19 cellular contexts compared by ENCODE assay signal in the genomic region with DNA sequence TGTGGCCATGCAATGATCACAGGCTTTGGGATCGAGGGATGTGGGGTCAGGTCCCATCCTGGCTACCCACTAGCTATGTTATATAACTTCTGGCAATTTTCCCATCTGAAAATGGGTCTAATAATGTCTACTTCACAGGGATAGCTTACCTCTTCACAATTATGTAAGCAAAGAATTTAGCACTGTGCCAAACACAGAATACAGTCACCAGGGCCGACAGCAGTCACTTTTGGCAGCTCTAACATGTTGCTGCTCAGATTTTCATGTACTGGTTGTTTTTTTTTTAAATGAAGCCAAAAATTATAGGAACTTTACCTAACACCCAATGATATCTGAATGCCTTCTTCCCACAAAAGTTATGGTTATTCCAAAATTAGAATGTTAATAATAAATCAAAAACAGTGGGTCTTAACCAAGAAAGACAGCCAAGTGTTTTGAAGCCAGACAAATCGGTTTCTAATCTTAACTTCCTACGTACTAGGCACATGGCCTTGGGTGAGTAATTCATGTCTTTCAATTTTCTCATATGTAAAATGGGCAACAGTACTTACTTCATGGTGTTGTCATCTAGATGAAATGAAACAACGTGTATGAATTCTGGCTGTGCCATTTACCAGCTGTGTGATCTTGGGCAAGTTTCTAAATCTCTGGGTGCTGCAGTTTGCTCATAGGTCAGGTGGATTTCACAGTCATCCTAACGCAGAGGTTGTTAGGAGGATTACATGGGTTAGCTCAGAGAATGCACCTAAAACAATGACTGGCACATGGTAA. TPM values are rescaled to one million over a fixed set of nuclear protein-coding genes. Genes with fewer than 3 reads are reported as not detected.
DNase-seq lines count a peak whose midpoint lies in the region; ATAC-seq, FAIRE-seq and TF ChIP-seq lines count a peak whose summit lies in the region.
"Had no signal": no experiment of that assay in that cellular context is flagged by ENCODE, and none has a peak within 500 bp of the region (broad histone marks: within the 10 kb centered on the region; RNA-seq: fewer than 3 reads in every experiment).

No MANE protein-coding gene starts in this region.

- H3K9me2 ChIP-seq in Loucy (replicated peaks; ENCODE audit: low read depth, low read length): no peaks in the 10 kb centered on the region

- FAIRE-seq in urothelium cell line (lab: Jason Lieb, UNC): no peak
- FAIRE-seq: H1 had no signal

- no peaks in the 10 kb centered on the region for H3K79me2 ChIP-seq in Loucy (ENCODE audit: insufficient read depth, low read length)

- H3K9me3 Mint-ChIP-seq in activated naive CD4-positive, alpha-beta T cell treated with anti-CD3 and anti-CD28 coated beads, Interleukin-2, amount 50 U/mL, for 72 hours: peaks cover 0 to 6% of the 10 kb centered on the region in 2 donors
- H3K9me3 Mint-ChIP-seq: activated naive CD4-positive, alpha-beta T cell treated with anti-CD3 and anti-CD28 coated beads for 36 hours; dendritic cell treated with granulocyte-macrophage colony-stimulating factor and Interleukin-4, amounts not matched to agents 40 ng/mL and 50 ng/mL, for 4 days; T-cell had no signal

- no peak overlapping the region for H3K9ac ChIP-seq in Loucy (ENCODE audit: low read depth, low read length, poor library complexity, severe bottlenecking)

- no peaks in the 10 kb centered on the region for H3K36me3 ChIP-seq in Loucy (ENCODE audit: insufficient read depth, low read length)
- no peaks in the 10 kb centered on the region for H3K36me3 ChIP-seq in tibial artery
- no peaks in the 10 kb centered on the region for H3K36me3 ChIP-seq in SJCRH30
- H3K36me3 ChIP-seq: BE2C, ovary, Peyer's patch had no signal

- no peaks in the 10 kb centered on the region for H4K20me1 ChIP-seq in Loucy (ENCODE audit: insufficient read depth, low read length, poor library complexity, severe bottlenecking)

- no peak overlapping the region for H3K4me3 ChIP-seq in Loucy (ENCODE audit: low read length, poor library complexity, severe bottlenecking)
- H3K4me3 ChIP-seq in epithelial cell of esophagus (ENCODE audit: low read length): no peak overlapping the region
- no peak overlapping the region for H3K4me3 ChIP-seq in tibial artery
- no peak overlapping the region for H3K4me3 ChIP-seq in SJCRH30
- H3K4me3 ChIP-seq: ovary, Peyer's patch had no signal

- H3K27me3 ChIP-seq in Loucy (ENCODE audit: insufficient read depth, low read length, poor library complexity, severe bottlenecking): no peaks in the 10 kb centered on the region
- no peaks in the 10 kb centered on the region for H3K27me3 ChIP-seq in tibial artery
- H3K27me3 ChIP-seq in SJCRH30: no peaks in the 10 kb centered on the region; the same call in 1 of the 2 replicates
- H3K27me3 ChIP-seq: BE2C, ovary, Peyer's patch had no signal

- no peak overlapping the region for H3K4me2 ChIP-seq in Loucy (ENCODE audit: low read depth, low read length, poor library complexity, severe bottlenecking)

- intact Hi-C loops in tibial artery (cut with DNase I; ENCODE audit: low total_unique reads): no loop called here

- H3K36me3 Mint-ChIP-seq in activated naive CD4-positive, alpha-beta T cell treated with anti-CD3 and anti-CD28 coated beads, Interleukin-2, amount 50 U/mL, for 72 hours: peaks cover 0 to 6% of the 10 kb centered on the region in 2 donors
- H3K36me3 Mint-ChIP-seq: T-cell had no signal

- H2AFZ ChIP-seq in Loucy (ENCODE audit: low read length): 0 out of 2 replicates have a peak overlapping the region, but pooled peaks have one; percentile 11

- ATAC-seq in activated naive CD4-positive, alpha-beta T cell treated with anti-CD3 and anti-CD28 coated beads, Interleukin-2, amount 50 U/mL, for 72 hours: peak; percentile 80 to 82
- no peak for ATAC-seq in GM21423 (IDR thresholded peaks at IDR 0.05; ENCODE audit: unreplicated experiment)
- ATAC-seq: T-cell had no signal

- no peak for DNase-seq in activated naive CD4-positive, alpha-beta T cell treated with anti-CD3 and anti-CD28 coated beads, Interleukin-2, amount 50 U/mL, for 72 hours (ENCODE audit: low spot score in 2 of 2)
- no peak for DNase-seq in activated naive CD4-positive, alpha-beta T cell treated with anti-CD3 and anti-CD28 coated beads, Interleukin-2, amount 50 U/mL, for 16 hours
- DNase-seq in epithelial cell of esophagus (ENCODE audit: low read depth) (peak; percentile 59), tibial artery (peak in 1 of 2 donors; percentile 22), urothelium cell line (ENCODE audit: low spot score) (no peak), SJCRH30 (no peak)
- DNase-seq: BE2C, DMS53, midbrain, MV-4-11, NCI-H446 treated with DMSO at 0.1 percent for 48 hours, ovary, Peyer's patch, T-cell had no signal

- H3K27ac ChIP-seq in tibial artery (peak overlapping the region; percentile 68 to 78), SJCRH30 (no peak overlapping the region)

- H3F3A ChIP-seq in Loucy (ENCODE audit: low read depth): no peaks in the 10 kb centered on the region

- TF ChIP-seq CTCF in Loucy (conservative IDR thresholded peaks at IDR 0.05; ENCODE audit: low read length) (no peak), epithelial cell of esophagus (IDR thresholded peaks at IDR 0.05; ENCODE audit: insufficient read depth, low read depth, low read length, missing control alignments) (no peak), tibial artery (IDR thresholded peaks at IDR 0.05) (peak in 1 of 2 experiments; percentile 9)

- no peaks in the 10 kb centered on the region for H3K4me1 ChIP-seq in Loucy (ENCODE audit: insufficient read depth, low read length, poor library complexity, severe bottlenecking)
- H3K4me1 ChIP-seq in tibial artery: peaks cover 0 to 53% (median 26%) of the 10 kb centered on the region in 4 donors
- no peaks in the 10 kb centered on the region for H3K4me1 ChIP-seq in SJCRH30
- H3K4me1 ChIP-seq: BE2C, Peyer's patch had no signal

- H3K9me3 ChIP-seq in Loucy (ENCODE audit: insufficient read depth, low read depth, low read length) (no peaks in the 10 kb centered on the region), tibial artery (no peaks in the 10 kb centered on the region), SJCRH30 (replicated peaks) (no peaks in the 10 kb centered on the region)
- H3K9me3 ChIP-seq: BE2C, ovary, Peyer's patch had no signal

- peak overlapping the region in 1 of 2 donors; percentile 82 for H3K27ac Mint-ChIP-seq in activated naive CD4-positive, alpha-beta T cell treated with anti-CD3 and anti-CD28 coated beads, Interleukin-2, amount 50 U/mL, for 72 hours
- H3K27ac Mint-ChIP-seq: activated naive CD4-positive, alpha-beta T cell treated with anti-CD3 and anti-CD28 coated beads for 36 hours; dendritic cell treated with granulocyte-macrophage colony-stimulating factor and Interleukin-4, amounts not matched to agents 40 ng/mL and 50 ng/mL, for 4 days; T-cell had no signal

RNA-seq across cellular contexts. Expression of gene PCED1B, which starts 13.0 kb away (rescaled TPM):
- 100 to 1,000 TPM in 1 of 2 donors, 10 to 100 TPM in 1; 92.5 to 149 TPM for total RNA-seq in activated naive CD4-positive, alpha-beta T cell treated with anti-CD3 and anti-CD28 coated beads, Interleukin-2, amount 50 U/mL, for 72 hours
- total RNA-seq in SJCRH30 (2014; rRNA removed; shearing (Covaris generic)): 0.13 TPM in 1 of 2 replicates, not detected in the other

RNA-seq across cellular contexts. Expression of gene AMIGO2, which starts 13.3 kb away (rescaled TPM):
- total RNA-seq in activated naive CD4-positive, alpha-beta T cell treated with anti-CD3 and anti-CD28 coated beads, Interleukin-2, amount 50 U/mL, for 72 hours: 10 to 100 TPM; 11.8 to 39.2 TPM
- total RNA-seq in SJCRH30 (2014; rRNA removed; shearing (Covaris generic)): 4.3 and 4.4 TPM in 2 replicates

Comparison
In these comparisons a context has a peak if more than half of its experiments do, and no peak if none do; other contexts are left out.
1. RNA of gene PCED1B, which starts 13.0 kb away (total RNA-seq): 92.5 to 149 TPM in activated naive CD4-positive, alpha-beta T cell treated with anti-CD3 and anti-CD28 coated beads, Interleukin-2, amount 50 U/mL, for 72 hours; 0.13 TPM in SJCRH30; every median in the first group is over 10 times any median in the second.